ENCODE assay signal across 8 cellular contexts in genomic region chr15:55196011-55196410, GRCh38. TPM values are rescaled to one million over a fixed set of nuclear protein-coding genes. Genes with fewer than 3 reads are reported as not detected.
DNase-seq lines count a peak whose midpoint lies in the region; ATAC-seq and TF ChIP-seq lines count a peak whose summit lies in the region.

No MANE protein-coding gene starts in this region.

- no peaks in the 10 kb centered on the region for H3K27me3 Mint-ChIP-seq in GM23338 (ENCODE audit: insufficient read depth, low read depth, poor library complexity)

- H3K36me3 ChIP-seq in GM23338 (ENCODE audit: insufficient read depth): peaks cover 12% of the 10 kb centered on the region; the same call in 1 of the 2 replicates
- peaks cover 18% of the 10 kb centered on the region for H3K36me3 ChIP-seq in SJCRH30
- H3K36me3 ChIP-seq in hepatocyte (replicated peaks; ENCODE audit: insufficient read depth, low read depth): no peaks in the 10 kb centered on the region
- H3K36me3 ChIP-seq in smooth muscle cell (ENCODE audit: low read depth): peaks cover 7% of the 10 kb centered on the region

- H3K79me2 ChIP-seq in GM23338 (replicated peaks; ENCODE audit: insufficient read depth): peaks cover 57% of the 10 kb centered on the region
- H3K79me2 ChIP-seq in hepatocyte: peaks cover 56% of the 10 kb centered on the region
- peaks cover 58% of the 10 kb centered on the region for H3K79me2 ChIP-seq in smooth muscle cell (ENCODE audit: low read depth)

- no peak overlapping the region for H3K27ac Mint-ChIP-seq in GM23338

- H3K4me2 ChIP-seq in GM23338 (peak overlapping the region; percentile 87), hepatocyte (peak overlapping the region; percentile 89), smooth muscle cell (peak overlapping the region; percentile 97)

- ATAC-seq in GM23338: no peak
- no peak for ATAC-seq in HG02981 (IDR thresholded peaks at IDR 0.05; ENCODE audit: unreplicated experiment)

- H3K4me1 ChIP-seq in GM23338 (ENCODE audit: insufficient read depth) (peaks cover 12% of the 10 kb centered on the region), SJCRH30 (0 out of 2 replicates have a peak, but pooled peaks cover 9% of the 10 kb centered on the region), hepatocyte (ENCODE audit: insufficient read depth) (peaks cover 11% of the 10 kb centered on the region), smooth muscle cell (ENCODE audit: low read depth) (peaks cover 20% of the 10 kb centered on the region)

- H3K4me1 Mint-ChIP-seq in GM23338: peaks cover 3% of the 10 kb centered on the region; the same call in 2 of the 3 replicates

- no peaks in the 10 kb centered on the region for H3K27me3 ChIP-seq in GM23338 (ENCODE audit: insufficient read depth)
- no peaks in the 10 kb centered on the region for H3K27me3 ChIP-seq in SJCRH30
- no peaks in the 10 kb centered on the region for H3K27me3 ChIP-seq in hepatocyte
- H3K27me3 ChIP-seq in smooth muscle cell (ENCODE audit: low read depth): no peaks in the 10 kb centered on the region

- H3K27ac ChIP-seq in GM23338 (ENCODE audit: low read depth) (peak overlapping the region; percentile 93; the same call in 1 of the 2 replicates), SJCRH30 (peak overlapping the region; percentile 87), hepatocyte (peak overlapping the region; percentile 92), smooth muscle cell (ENCODE audit: low read depth) (peak overlapping the region; percentile 94)

- H3K9me2 ChIP-seq in GM23338 (ENCODE audit: insufficient read depth) (no peaks in the 10 kb centered on the region), hepatocyte (replicated peaks; ENCODE audit: insufficient read depth) (no peaks in the 10 kb centered on the region)

- H3K9ac ChIP-seq in smooth muscle cell (ENCODE audit: low read depth): peak overlapping the region; percentile 97

- peaks cover 11% of the 10 kb centered on the region for H3K9me3 Mint-ChIP-seq in GM23338

- H4K20me1 ChIP-seq in GM23338 (replicated peaks; ENCODE audit: insufficient read depth) (peaks cover 28% of the 10 kb centered on the region), hepatocyte (ENCODE audit: insufficient read depth, poor library complexity, severe bottlenecking) (peaks cover 32% of the 10 kb centered on the region), smooth muscle cell (ENCODE audit: low read depth) (peaks cover 49% of the 10 kb centered on the region)

- no peak for DNase-seq in GM23338 (ENCODE audit: low spot score)
- no peak for DNase-seq in SJCRH30
- no peak for DNase-seq in hepatocyte (ENCODE audit: low spot score)
- DNase-seq in smooth muscle cell (lab: John Stamatoyannopoulos, UW; ENCODE audit: unreplicated experiment): no peak
- DNase-seq in activated effector memory CD4-positive, alpha-beta T cell treated with Interleukin-2 at 50 U/mL for 16 hours: no peak
- DNase-seq in inferior parietal cortex (ENCODE audit: extremely low spot score): no peak
- DNase-seq in NCI-H1105 (lab: John Stamatoyannopoulos, UW): no peak

- 0 out of 2 replicates have a peak, but pooled peaks cover 3% of the 10 kb centered on the region for H3K9me3 ChIP-seq in SJCRH30 (replicated peaks)
- no peaks in the 10 kb centered on the region for H3K9me3 ChIP-seq in hepatocyte (ENCODE audit: low read depth)
- no peaks in the 10 kb centered on the region for H3K9me3 ChIP-seq in smooth muscle cell (replicated peaks; ENCODE audit: low read depth)

- peaks cover 23% of the 10 kb centered on the region for H3K36me3 Mint-ChIP-seq in GM23338 (ENCODE audit: low read depth)

- H2AFZ ChIP-seq in GM23338: 0 out of 2 replicates have a peak overlapping the region, but pooled peaks have one; percentile 6
- H2AFZ ChIP-seq in hepatocyte: peak overlapping the region; percentile 52
- peak overlapping the region; percentile 88 for H2AFZ ChIP-seq in smooth muscle cell (ENCODE audit: low read depth)

- WGBS in hepatocyte (ENCODE audit: low lambda C conversion rate, missing lambda C conversion rate): 1% methylated on average over 9 of the region's 9 CpGs
- 3% methylated on average over 9 of the region's 9 CpGs for WGBS in smooth muscle cell (ENCODE audit: low lambda C conversion rate)

- H3K4me3 ChIP-seq in GM23338 (peak overlapping the region; percentile 93), SJCRH30 (peak overlapping the region; percentile 91), hepatocyte (peak overlapping the region; percentile 59), smooth muscle cell (peak overlapping the region; percentile 94)

- H3F3A ChIP-seq in GM23338 (replicated peaks; ENCODE audit: low read depth) (no peaks in the 10 kb centered on the region), smooth muscle cell (ENCODE audit: low read depth) (no peaks in the 10 kb centered on the region)

- no peak overlapping the region for H3K4me3 Mint-ChIP-seq in GM23338

- TF ChIP-seq CTCF in GM23338 (conservative IDR thresholded peaks at IDR 0.05; ENCODE audit: low read depth in 2 of 2) (no peak), hepatocyte (IDR thresholded peaks at IDR 0.05; ENCODE audit: poor library complexity) (no peak), smooth muscle cell (IDR thresholded peaks at IDR 0.05; ENCODE audit: borderline replicate concordance, insufficient read depth, poor library complexity, severe bottlenecking) (no peak)

TF ChIP-seq in GM23338, 12 proteins besides CTCF, POLR2A, EP300 and RAD21 (continues in another document):
- TF ChIP-seq POLR2AphosphoS5 (IDR thresholded peaks at IDR 0.05; ENCODE audit: low read depth): no peak
- TF ChIP-seq, protein P1, sequence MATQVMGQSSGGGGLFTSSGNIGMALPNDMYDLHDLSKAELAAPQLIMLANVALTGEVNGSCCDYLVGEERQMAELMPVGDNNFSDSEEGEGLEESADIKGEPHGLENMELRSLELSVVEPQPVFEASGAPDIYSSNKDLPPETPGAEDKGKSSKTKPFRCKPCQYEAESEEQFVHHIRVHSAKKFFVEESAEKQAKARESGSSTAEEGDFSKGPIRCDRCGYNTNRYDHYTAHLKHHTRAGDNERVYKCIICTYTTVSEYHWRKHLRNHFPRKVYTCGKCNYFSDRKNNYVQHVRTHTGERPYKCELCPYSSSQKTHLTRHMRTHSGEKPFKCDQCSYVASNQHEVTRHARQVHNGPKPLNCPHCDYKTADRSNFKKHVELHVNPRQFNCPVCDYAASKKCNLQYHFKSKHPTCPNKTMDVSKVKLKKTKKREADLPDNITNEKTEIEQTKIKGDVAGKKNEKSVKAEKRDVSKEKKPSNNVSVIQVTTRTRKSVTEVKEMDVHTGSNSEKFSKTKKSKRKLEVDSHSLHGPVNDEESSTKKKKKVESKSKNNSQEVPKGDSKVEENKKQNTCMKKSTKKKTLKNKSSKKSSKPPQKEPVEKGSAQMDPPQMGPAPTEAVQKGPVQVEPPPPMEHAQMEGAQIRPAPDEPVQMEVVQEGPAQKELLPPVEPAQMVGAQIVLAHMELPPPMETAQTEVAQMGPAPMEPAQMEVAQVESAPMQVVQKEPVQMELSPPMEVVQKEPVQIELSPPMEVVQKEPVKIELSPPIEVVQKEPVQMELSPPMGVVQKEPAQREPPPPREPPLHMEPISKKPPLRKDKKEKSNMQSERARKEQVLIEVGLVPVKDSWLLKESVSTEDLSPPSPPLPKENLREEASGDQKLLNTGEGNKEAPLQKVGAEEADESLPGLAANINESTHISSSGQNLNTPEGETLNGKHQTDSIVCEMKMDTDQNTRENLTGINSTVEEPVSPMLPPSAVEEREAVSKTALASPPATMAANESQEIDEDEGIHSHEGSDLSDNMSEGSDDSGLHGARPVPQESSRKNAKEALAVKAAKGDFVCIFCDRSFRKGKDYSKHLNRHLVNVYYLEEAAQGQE (IDR thresholded peaks at IDR 0.05; ENCODE audit: unreplicated experiment): no peak
- TF ChIP-seq NANOG (IDR thresholded peaks at IDR 0.05; ENCODE audit: borderline replicate concordance): no peak

RNA-seq across cellular contexts. Expression of gene RSL24D1, which starts 0.7 kb away (rescaled TPM):
- total RNA-seq in GM23338 (2014; rRNA removed; shearing (Covaris generic)): 125 and 146 TPM in 2 replicates
- 181 and 201 TPM in 2 replicates for polyA plus RNA-seq in GM23338 (2016; fragmentation: Nextera tagmentation; extraction: Ambion mirVana)
- 134 and 140 TPM in 2 replicates for total RNA-seq in SJCRH30 (2014; rRNA removed; shearing (Covaris generic))
- 88.7 and 96.7 TPM in 2 replicates for total RNA-seq in hepatocyte
- polyA plus RNA-seq in hepatocyte: 39.7 and 43.1 TPM in 2 replicates
- 76.9 and 99.7 TPM in 2 replicates for total RNA-seq in smooth muscle cell
- 45.5 and 50.2 TPM in 2 replicates for polyA plus RNA-seq in smooth muscle cell

Comparison
In these comparisons a context has a peak if more than half of its experiments do, and no peak if none do; other contexts are left out.
1. H2AFZ ChIP-seq: peak in every context shown above with its lines; median percentile 88 in smooth muscle cell; 52 in hepatocyte; 6 in GM23338.